Comparison of ENCODE assay signal across 1 cellular context in the genomic region with DNA sequence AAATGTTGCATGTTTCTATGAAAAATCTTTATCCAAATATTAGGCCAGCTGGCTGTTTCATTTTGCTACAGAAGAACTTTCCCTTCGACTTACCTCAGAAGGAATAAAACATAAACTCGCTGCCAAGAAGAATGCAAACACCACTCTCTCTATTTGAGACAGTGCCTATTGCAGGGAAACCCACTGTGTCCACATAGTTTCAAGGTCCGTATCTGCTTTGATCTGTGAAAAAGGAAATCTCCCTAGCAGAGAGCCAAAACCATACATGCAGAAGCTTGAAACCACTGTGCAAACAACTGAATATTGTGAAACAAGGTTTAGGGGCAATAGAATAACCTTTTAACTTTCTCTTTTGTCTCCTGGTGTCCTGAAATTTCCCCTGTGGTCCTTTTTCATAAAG.
TF ChIP-seq lines count a peak whose summit lies in the region.

No MANE protein-coding gene starts in this region.

TF ChIP-seq in HepG2, 621 proteins besides CTCF, POLR2A, EP300 and RAD21 (continued from another document and continues in another):
- TF ChIP-seq, protein P1, sequence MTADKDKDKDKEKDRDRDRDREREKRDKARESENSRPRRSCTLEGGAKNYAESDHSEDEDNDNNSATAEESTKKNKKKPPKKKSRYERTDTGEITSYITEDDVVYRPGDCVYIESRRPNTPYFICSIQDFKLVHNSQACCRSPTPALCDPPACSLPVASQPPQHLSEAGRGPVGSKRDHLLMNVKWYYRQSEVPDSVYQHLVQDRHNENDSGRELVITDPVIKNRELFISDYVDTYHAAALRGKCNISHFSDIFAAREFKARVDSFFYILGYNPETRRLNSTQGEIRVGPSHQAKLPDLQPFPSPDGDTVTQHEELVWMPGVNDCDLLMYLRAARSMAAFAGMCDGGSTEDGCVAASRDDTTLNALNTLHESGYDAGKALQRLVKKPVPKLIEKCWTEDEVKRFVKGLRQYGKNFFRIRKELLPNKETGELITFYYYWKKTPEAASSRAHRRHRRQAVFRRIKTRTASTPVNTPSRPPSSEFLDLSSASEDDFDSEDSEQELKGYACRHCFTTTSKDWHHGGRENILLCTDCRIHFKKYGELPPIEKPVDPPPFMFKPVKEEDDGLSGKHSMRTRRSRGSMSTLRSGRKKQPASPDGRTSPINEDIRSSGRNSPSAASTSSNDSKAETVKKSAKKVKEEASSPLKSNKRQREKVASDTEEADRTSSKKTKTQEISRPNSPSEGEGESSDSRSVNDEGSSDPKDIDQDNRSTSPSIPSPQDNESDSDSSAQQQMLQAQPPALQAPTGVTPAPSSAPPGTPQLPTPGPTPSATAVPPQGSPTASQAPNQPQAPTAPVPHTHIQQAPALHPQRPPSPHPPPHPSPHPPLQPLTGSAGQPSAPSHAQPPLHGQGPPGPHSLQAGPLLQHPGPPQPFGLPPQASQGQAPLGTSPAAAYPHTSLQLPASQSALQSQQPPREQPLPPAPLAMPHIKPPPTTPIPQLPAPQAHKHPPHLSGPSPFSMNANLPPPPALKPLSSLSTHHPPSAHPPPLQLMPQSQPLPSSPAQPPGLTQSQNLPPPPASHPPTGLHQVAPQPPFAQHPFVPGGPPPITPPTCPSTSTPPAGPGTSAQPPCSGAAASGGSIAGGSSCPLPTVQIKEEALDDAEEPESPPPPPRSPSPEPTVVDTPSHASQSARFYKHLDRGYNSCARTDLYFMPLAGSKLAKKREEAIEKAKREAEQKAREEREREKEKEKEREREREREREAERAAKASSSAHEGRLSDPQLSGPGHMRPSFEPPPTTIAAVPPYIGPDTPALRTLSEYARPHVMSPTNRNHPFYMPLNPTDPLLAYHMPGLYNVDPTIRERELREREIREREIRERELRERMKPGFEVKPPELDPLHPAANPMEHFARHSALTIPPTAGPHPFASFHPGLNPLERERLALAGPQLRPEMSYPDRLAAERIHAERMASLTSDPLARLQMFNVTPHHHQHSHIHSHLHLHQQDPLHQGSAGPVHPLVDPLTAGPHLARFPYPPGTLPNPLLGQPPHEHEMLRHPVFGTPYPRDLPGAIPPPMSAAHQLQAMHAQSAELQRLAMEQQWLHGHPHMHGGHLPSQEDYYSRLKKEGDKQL (CRISPR knock-in tag; IDR thresholded peaks at IDR 0.05; ENCODE audit: low read depth), result peak; percentile 92
- TF ChIP-seq, protein P2, sequence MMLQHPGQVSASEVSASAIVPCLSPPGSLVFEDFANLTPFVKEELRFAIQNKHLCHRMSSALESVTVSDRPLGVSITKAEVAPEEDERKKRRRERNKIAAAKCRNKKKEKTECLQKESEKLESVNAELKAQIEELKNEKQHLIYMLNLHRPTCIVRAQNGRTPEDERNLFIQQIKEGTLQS (CRISPR knock-in tag; IDR thresholded peaks at IDR 0.05), result peak; percentile 36; the same call in 1 of the 2 replicates
- TF ChIP-seq SOX13 (IDR thresholded peaks at IDR 0.05), result peak; percentile 92
- peak in 1 of 2 experiments; percentile 98; a peak in 2 of 4 replicates for TF ChIP-seq SOX13 (CRISPR knock-in tag; conservative IDR thresholded peaks at IDR 0.05 in 1 of 2, IDR thresholded peaks at IDR 0.05 in 1 of 2)
- TF ChIP-seq NONO (IDR thresholded peaks at IDR 0.05), result no peak
- peak; percentile 54; the same call in 1 of the 2 replicates for TF ChIP-seq NONO (CRISPR knock-in tag; conservative IDR thresholded peaks at IDR 0.05)
- TF ChIP-seq, protein P3, sequence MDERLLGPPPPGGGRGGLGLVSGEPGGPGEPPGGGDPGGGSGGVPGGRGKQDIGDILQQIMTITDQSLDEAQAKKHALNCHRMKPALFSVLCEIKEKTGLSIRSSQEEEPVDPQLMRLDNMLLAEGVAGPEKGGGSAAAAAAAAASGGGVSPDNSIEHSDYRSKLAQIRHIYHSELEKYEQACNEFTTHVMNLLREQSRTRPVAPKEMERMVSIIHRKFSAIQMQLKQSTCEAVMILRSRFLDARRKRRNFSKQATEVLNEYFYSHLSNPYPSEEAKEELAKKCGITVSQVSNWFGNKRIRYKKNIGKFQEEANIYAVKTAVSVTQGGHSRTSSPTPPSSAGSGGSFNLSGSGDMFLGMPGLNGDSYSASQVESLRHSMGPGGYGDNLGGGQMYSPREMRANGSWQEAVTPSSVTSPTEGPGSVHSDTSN (CRISPR knock-in tag; IDR thresholded peaks at IDR 0.05), result no peak
- 0 out of 2 replicates have a peak, but pooled peaks have one; percentile 32 for TF ChIP-seq ZNF564 (CRISPR knock-in tag; IDR thresholded peaks at IDR 0.05)
- TF ChIP-seq, protein P4, sequence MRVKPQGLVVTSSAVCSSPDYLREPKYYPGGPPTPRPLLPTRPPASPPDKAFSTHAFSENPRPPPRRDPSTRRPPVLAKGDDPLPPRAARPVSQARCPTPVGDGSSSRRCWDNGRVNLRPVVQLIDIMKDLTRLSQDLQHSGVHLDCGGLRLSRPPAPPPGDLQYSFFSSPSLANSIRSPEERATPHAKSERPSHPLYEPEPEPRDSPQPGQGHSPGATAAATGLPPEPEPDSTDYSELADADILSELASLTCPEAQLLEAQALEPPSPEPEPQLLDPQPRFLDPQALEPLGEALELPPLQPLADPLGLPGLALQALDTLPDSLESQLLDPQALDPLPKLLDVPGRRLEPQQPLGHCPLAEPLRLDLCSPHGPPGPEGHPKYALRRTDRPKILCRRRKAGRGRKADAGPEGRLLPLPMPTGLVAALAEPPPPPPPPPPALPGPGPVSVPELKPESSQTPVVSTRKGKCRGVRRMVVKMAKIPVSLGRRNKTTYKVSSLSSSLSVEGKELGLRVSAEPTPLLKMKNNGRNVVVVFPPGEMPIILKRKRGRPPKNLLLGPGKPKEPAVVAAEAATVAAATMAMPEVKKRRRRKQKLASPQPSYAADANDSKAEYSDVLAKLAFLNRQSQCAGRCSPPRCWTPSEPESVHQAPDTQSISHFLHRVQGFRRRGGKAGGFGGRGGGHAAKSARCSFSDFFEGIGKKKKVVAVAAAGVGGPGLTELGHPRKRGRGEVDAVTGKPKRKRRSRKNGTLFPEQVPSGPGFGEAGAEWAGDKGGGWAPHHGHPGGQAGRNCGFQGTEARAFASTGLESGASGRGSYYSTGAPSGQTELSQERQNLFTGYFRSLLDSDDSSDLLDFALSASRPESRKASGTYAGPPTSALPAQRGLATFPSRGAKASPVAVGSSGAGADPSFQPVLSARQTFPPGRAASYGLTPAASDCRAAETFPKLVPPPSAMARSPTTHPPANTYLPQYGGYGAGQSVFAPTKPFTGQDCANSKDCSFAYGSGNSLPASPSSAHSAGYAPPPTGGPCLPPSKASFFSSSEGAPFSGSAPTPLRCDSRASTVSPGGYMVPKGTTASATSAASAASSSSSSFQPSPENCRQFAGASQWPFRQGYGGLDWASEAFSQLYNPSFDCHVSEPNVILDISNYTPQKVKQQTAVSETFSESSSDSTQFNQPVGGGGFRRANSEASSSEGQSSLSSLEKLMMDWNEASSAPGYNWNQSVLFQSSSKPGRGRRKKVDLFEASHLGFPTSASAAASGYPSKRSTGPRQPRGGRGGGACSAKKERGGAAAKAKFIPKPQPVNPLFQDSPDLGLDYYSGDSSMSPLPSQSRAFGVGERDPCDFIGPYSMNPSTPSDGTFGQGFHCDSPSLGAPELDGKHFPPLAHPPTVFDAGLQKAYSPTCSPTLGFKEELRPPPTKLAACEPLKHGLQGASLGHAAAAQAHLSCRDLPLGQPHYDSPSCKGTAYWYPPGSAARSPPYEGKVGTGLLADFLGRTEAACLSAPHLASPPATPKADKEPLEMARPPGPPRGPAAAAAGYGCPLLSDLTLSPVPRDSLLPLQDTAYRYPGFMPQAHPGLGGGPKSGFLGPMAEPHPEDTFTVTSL (CRISPR knock-in tag; IDR thresholded peaks at IDR 0.05; ENCODE audit: borderline replicate concordance), result peak; percentile 99
- peak; percentile 86 for TF ChIP-seq SIX4 (CRISPR knock-in tag; IDR thresholded peaks at IDR 0.05)
- peak; percentile 76 for TF ChIP-seq PHF5A (CRISPR knock-in tag; IDR thresholded peaks at IDR 0.05; ENCODE audit: low read depth, unreplicated experiment)
- TF ChIP-seq ZNF569 (CRISPR knock-in tag; IDR thresholded peaks at IDR 0.05; ENCODE audit: borderline replicate concordance), result no peak
- TF ChIP-seq PRPF4 (IDR thresholded peaks at IDR 0.05; ENCODE audit: low read depth, low read length, poor library complexity, severe bottlenecking), result no peak
- peak; percentile 20 for TF ChIP-seq STAG1 (CRISPR knock-in tag; IDR thresholded peaks at IDR 0.05)
- TF ChIP-seq ZFP37 (CRISPR knock-in tag; IDR thresholded peaks at IDR 0.05; ENCODE audit: borderline replicate concordance), result no peak; the same call in 1 of the 2 replicates
- 0 out of 2 replicates have a peak, but pooled peaks have one; percentile 10 for TF ChIP-seq ZNF460 (CRISPR knock-in tag; IDR thresholded peaks at IDR 0.05; ENCODE audit: borderline replicate concordance)
- peak; percentile 82; the same call in 1 of the 2 replicates for TF ChIP-seq ZFP36L1 (CRISPR knock-in tag; IDR thresholded peaks at IDR 0.05)
- TF ChIP-seq RFXANK (CRISPR knock-in tag; IDR thresholded peaks at IDR 0.05), result peak; percentile 62; the same call in 1 of the 2 replicates
- no peak for TF ChIP-seq RBM39 (IDR thresholded peaks at IDR 0.05; ENCODE audit: low read depth, low read length, poor library complexity, severe bottlenecking)
- TF ChIP-seq ZNF367 (CRISPR knock-in tag; IDR thresholded peaks at IDR 0.05; ENCODE audit: borderline replicate concordance), result no peak
- peak; percentile 32 for TF ChIP-seq XRCC5 (optimal IDR thresholded peaks at IDR 0.05; ENCODE audit: low read length)
- peak; percentile 93 for TF ChIP-seq FOXJ3 (CRISPR knock-in tag; IDR thresholded peaks at IDR 0.05; ENCODE audit: borderline replicate concordance)
- peak; percentile 68; the same call in 1 of the 2 replicates for TF ChIP-seq SRF (IDR thresholded peaks at IDR 0.05; ENCODE audit: low read depth, low read length)
- no peak for TF ChIP-seq CAMTA2 (CRISPR knock-in tag; IDR thresholded peaks at IDR 0.05; ENCODE audit: borderline replicate concordance)
- TF ChIP-seq, protein P5, sequence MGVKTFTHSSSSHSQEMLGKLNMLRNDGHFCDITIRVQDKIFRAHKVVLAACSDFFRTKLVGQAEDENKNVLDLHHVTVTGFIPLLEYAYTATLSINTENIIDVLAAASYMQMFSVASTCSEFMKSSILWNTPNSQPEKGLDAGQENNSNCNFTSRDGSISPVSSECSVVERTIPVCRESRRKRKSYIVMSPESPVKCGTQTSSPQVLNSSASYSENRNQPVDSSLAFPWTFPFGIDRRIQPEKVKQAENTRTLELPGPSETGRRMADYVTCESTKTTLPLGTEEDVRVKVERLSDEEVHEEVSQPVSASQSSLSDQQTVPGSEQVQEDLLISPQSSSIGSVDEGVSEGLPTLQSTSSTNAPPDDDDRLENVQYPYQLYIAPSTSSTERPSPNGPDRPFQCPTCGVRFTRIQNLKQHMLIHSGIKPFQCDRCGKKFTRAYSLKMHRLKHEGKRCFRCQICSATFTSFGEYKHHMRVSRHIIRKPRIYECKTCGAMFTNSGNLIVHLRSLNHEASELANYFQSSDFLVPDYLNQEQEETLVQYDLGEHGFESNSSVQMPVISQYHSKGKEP (CRISPR knock-in tag; IDR thresholded peaks at IDR 0.05), result no peak
- TF ChIP-seq ZSCAN29 (CRISPR knock-in tag; conservative IDR thresholded peaks at IDR 0.05), result 0 out of 2 replicates have a peak, but pooled peaks have one; percentile 73
- peak; percentile 95 for TF ChIP-seq ELF3 (CRISPR knock-in tag; IDR thresholded peaks at IDR 0.05)
- peak; percentile 71 for TF ChIP-seq ZNF335 (CRISPR knock-in tag; IDR thresholded peaks at IDR 0.05)
- peak; percentile 96 for TF ChIP-seq MIER3 (CRISPR knock-in tag; IDR thresholded peaks at IDR 0.05; ENCODE audit: borderline replicate concordance)
- peak; percentile 83 for TF ChIP-seq ONECUT2 (CRISPR knock-in tag; IDR thresholded peaks at IDR 0.05)
- peak; percentile 94 for TF ChIP-seq NFKBIZ (CRISPR knock-in tag; IDR thresholded peaks at IDR 0.05)
- TF ChIP-seq YEATS4 (CRISPR knock-in tag; IDR thresholded peaks at IDR 0.05; ENCODE audit: borderline replicate concordance), result peak; percentile 41; the same call in 1 of the 2 replicates
- no peak for TF ChIP-seq SMARCE1 (IDR thresholded peaks at IDR 0.05; ENCODE audit: borderline replicate concordance)
- TF ChIP-seq, protein P6, sequence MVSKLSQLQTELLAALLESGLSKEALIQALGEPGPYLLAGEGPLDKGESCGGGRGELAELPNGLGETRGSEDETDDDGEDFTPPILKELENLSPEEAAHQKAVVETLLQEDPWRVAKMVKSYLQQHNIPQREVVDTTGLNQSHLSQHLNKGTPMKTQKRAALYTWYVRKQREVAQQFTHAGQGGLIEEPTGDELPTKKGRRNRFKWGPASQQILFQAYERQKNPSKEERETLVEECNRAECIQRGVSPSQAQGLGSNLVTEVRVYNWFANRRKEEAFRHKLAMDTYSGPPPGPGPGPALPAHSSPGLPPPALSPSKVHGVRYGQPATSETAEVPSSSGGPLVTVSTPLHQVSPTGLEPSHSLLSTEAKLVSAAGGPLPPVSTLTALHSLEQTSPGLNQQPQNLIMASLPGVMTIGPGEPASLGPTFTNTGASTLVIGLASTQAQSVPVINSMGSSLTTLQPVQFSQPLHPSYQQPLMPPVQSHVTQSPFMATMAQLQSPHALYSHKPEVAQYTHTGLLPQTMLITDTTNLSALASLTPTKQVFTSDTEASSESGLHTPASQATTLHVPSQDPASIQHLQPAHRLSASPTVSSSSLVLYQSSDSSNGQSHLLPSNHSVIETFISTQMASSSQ (IDR thresholded peaks at IDR 0.05; ENCODE audit: low read depth), result peak; percentile 63
- TF ChIP-seq, protein P6 (CRISPR knock-in tag; IDR thresholded peaks at IDR 0.05; ENCODE audit: borderline replicate concordance), result peak; percentile 86; the same call in 1 of the 2 replicates
- TF ChIP-seq ZSCAN30 (CRISPR knock-in tag; IDR thresholded peaks at IDR 0.05), result no peak
- TF ChIP-seq, protein P7, sequence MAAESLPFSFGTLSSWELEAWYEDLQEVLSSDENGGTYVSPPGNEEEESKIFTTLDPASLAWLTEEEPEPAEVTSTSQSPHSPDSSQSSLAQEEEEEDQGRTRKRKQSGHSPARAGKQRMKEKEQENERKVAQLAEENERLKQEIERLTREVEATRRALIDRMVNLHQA (CRISPR knock-in tag; IDR thresholded peaks at IDR 0.05), result peak; percentile 72; the same call in 1 of the 2 replicates
- TF ChIP-seq SIX1 (CRISPR knock-in tag; IDR thresholded peaks at IDR 0.05; ENCODE audit: borderline replicate concordance), result peak; percentile 90
- peak; percentile 77; the same call in 1 of the 2 replicates for TF ChIP-seq TRIM24 (CRISPR knock-in tag; IDR thresholded peaks at IDR 0.05)
- TF ChIP-seq, protein P8, sequence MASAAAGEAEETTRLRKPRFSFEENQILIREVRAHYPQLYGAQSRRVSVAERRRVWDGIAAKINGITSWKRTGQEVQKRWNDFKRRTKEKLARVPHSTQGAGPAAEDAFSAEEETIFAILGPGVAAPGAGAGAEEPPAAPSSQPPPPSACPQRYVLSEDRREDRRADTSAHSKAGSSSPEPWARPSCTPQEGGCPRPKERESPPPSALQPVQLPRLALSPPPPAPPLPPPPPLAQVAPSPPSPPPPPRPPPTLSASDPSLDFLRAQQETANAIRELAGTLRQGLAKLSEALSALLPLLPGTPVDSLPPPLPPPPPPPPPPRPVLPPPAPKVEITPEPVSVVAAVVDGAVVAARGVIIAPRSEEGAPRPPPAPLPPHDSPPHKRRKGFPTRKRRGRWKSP (CRISPR knock-in tag; IDR thresholded peaks at IDR 0.05), result peak; percentile 50; the same call in 1 of the 2 replicates
